Comparison of ENCODE assay signal across 1 cellular context in the genomic region with DNA sequence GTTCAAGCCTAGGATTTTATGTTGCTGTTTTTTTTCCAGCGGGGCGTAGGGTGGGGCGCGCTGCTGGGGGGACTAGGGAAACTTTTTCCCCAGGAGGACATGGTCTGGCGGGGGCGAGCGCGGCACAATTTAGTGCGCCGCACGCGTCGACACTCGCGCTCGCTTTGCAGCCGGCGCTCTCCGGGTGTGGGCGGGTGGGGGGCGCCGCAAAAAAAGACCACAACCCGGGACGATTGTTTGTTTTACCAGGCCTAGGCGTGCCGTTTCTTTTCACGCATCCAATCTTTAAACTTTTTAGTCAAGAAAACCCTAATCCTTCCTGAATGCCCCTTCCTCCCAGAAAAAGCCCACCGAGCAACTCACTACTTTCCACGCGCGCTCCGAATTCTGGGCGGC.
TF ChIP-seq lines count a peak whose summit lies in the region.

No MANE protein-coding gene starts in this region.

TF ChIP-seq in GM23338, 12 proteins besides CTCF, POLR2A, EP300 and RAD21 (continued from another document):
- TF ChIP-seq ETS1 (IDR thresholded peaks at IDR 0.05), result no peak
- TF ChIP-seq JUNB (IDR thresholded peaks at IDR 0.05; ENCODE audit: unreplicated experiment), result no peak
- TF ChIP-seq NANOG (IDR thresholded peaks at IDR 0.05; ENCODE audit: borderline replicate concordance), result no peak
- TF ChIP-seq POLR2AphosphoS5 (IDR thresholded peaks at IDR 0.05; ENCODE audit: low read depth), result no peak
- no peak for TF ChIP-seq STAT1 (IDR thresholded peaks at IDR 0.05; ENCODE audit: unreplicated experiment)
- TF ChIP-seq REST (IDR thresholded peaks at IDR 0.05; ENCODE audit: unreplicated experiment), result no peak
- no peak for TF ChIP-seq ZNF331 (CRISPR knock-in tag; IDR thresholded peaks at IDR 0.05; ENCODE audit: low read depth)
